12 cellular contexts compared by ENCODE assay signal in genomic region chr3:106728315-106728821, GRCh38.
DNase-seq lines count a peak whose midpoint lies in the region; ATAC-seq and TF ChIP-seq lines count a peak whose summit lies in the region.
"Had no signal": no experiment of that assay in that cellular context is flagged by ENCODE, and none has a peak within 500 bp of the region (broad histone marks: within the 10 kb centered on the region; RNA-seq: fewer than 3 reads in every experiment).

No MANE protein-coding gene starts in this region.

- no peak for TF ChIP-seq CTCF in fibroblast of the aortic adventitia (IDR thresholded peaks at IDR 0.05; ENCODE audit: insufficient read depth, low read length)

- in situ Hi-C loops in G401 (cut with HindIII; ENCODE audit: low sequenced_read_pairs) = no loop called here

- ATAC-seq in sciatic nerve = peak; percentile 73
- ATAC-seq in GM21423 (IDR thresholded peaks at IDR 0.05; ENCODE audit: unreplicated experiment) = no peak
- ATAC-seq in HG03571 (IDR thresholded peaks at IDR 0.05; ENCODE audit: unreplicated experiment) = no peak

- DNase-seq in H4 (ENCODE audit: low spot score) = peak; percentile 68
- peak; percentile 3 for DNase-seq in T1000 (lab: John Stamatoyannopoulos, UW)
- peak; percentile 100 for DNase-seq in fibroblast of the aortic adventitia (ENCODE audit: low read depth)
- no peak for DNase-seq in sciatic nerve (ENCODE audit: low spot score)
- no peak for DNase-seq in G401 (ENCODE audit: low spot score)
- DNase-seq in activated CD4-positive, alpha-beta T cell treated with anti-CD3 and anti-CD28 coated beads, Interleukin-2, amount 10 ng/mL, durations not matched to agents 24 days and 14 days = no peak
- DNase-seq: activated effector memory CD4-positive, alpha-beta T cell treated with anti-CD3 and anti-CD28 coated beads, Interleukin-2, amount 50 U/mL, for 16 hours; hypothalamus; posterior cingulate gyrus; T-helper 9 cell had no signal

- H3K4me3 Mint-ChIP-seq in activated CD4-positive, alpha-beta T cell treated with anti-CD3 and anti-CD28 coated beads, Interleukin-2, amount 10 ng/mL, durations not matched to agents 24 days and 14 days = no peak overlapping the region

- no peak overlapping the region for H3K27ac Mint-ChIP-seq in activated CD4-positive, alpha-beta T cell treated with anti-CD3 and anti-CD28 coated beads, Interleukin-2, amount 10 ng/mL, durations not matched to agents 24 days and 14 days

- no peaks in the 10 kb centered on the region for H3K27me3 Mint-ChIP-seq in activated CD4-positive, alpha-beta T cell treated with anti-CD3 and anti-CD28 coated beads, Interleukin-2, amount 10 ng/mL, durations not matched to agents 24 days and 14 days

- H3K9me3 Mint-ChIP-seq in activated CD4-positive, alpha-beta T cell treated with anti-CD3 and anti-CD28 coated beads, Interleukin-2, amount 10 ng/mL, durations not matched to agents 24 days and 14 days = no peaks in the 10 kb centered on the region

- no peaks in the 10 kb centered on the region for H3K4me1 Mint-ChIP-seq in activated CD4-positive, alpha-beta T cell treated with anti-CD3 and anti-CD28 coated beads, Interleukin-2, amount 10 ng/mL, durations not matched to agents 24 days and 14 days

- H3K4me3 ChIP-seq in fibroblast of the aortic adventitia (ENCODE audit: low read depth, low read length) = peak overlapping the region; percentile 11

- intact Hi-C loops in sciatic nerve (cut with DNase I) = no loop called here
- intact Hi-C loops in activated CD4-positive, alpha-beta T cell treated with anti-CD3 and anti-CD28 coated beads, Interleukin-2, amount 10 ng/mL, durations not matched to agents 24 days and 14 days (cut with micrococcal nuclease) = no loop called here

- no peaks in the 10 kb centered on the region for H3K36me3 Mint-ChIP-seq in activated CD4-positive, alpha-beta T cell treated with anti-CD3 and anti-CD28 coated beads, Interleukin-2, amount 10 ng/mL, durations not matched to agents 24 days and 14 days (ENCODE audit: low read depth)

Comparison
In these comparisons a context has a peak if more than half of its experiments do, and no peak if none do; other contexts are left out.
1. DNase-seq: peak in H4 (single experiment), T1000 (single experiment) and fibroblast of the aortic adventitia (single experiment); none in sciatic nerve (single experiment), G401 (single experiment) and activated CD4-positive, alpha-beta T cell treated with anti-CD3 and anti-CD28 coated beads, Interleukin-2, amount 10 ng/mL, durations not matched to agents 24 days and 14 days (single experiment).